Comparison of ENCODE assay signal across 30 cellular contexts in the genomic region with DNA sequence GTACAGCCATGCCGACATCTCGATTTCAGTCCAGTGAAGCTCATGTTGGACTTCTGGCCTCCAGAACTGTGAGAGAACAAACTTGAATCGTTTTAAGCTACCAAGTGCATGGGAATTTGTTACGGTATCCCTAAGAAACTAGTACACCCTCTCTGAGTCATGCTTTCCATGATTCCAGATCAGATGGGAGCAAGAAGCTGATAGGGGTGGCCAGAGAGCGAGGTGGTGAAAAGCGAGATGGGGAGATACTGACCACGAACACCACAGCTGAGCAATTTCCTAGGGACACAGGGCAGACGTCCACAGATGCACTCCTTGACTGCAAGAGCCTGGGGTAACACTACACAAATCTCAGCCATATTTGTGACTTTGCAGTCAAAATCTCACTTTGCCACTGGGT. TPM values are rescaled to one million over a fixed set of nuclear protein-coding genes. Genes with fewer than 3 reads are reported as not detected.
DNase-seq lines count a peak whose midpoint lies in the region; ATAC-seq and TF ChIP-seq lines count a peak whose summit lies in the region.
"Had no signal": no experiment of that assay in that cellular context is flagged by ENCODE, and none has a peak within 500 bp of the region (broad histone marks: within the 10 kb centered on the region; RNA-seq: fewer than 3 reads in every experiment).

No MANE protein-coding gene starts in this region.

- no peak for TF ChIP-seq CTCF in astrocyte of the spinal cord (IDR thresholded peaks at IDR 0.05; ENCODE audit: low read depth, low read length)
- no peak for TF ChIP-seq CTCF in hepatocyte (IDR thresholded peaks at IDR 0.05; ENCODE audit: poor library complexity)
- no peak for TF ChIP-seq CTCF in MCF 10A (IDR thresholded peaks at IDR 0.05; ENCODE audit: unreplicated experiment)
- no peak for TF ChIP-seq CTCF in activated CD8-positive, alpha-beta T cell treated with anti-CD3 and anti-CD28 coated beads for 36 hours (IDR thresholded peaks at IDR 0.05)
- no peak for TF ChIP-seq CTCF in A673 (conservative IDR thresholded peaks at IDR 0.05; ENCODE audit: low read depth, low read length)

- no peak for ATAC-seq in HG03432 (IDR thresholded peaks at IDR 0.05; ENCODE audit: unreplicated experiment)
- no peak for ATAC-seq in activated CD8-positive, alpha-beta T cell treated with anti-CD3 and anti-CD28 coated beads for 36 hours
- ATAC-seq: activated T-cell treated with anti-CD3 and anti-CD28 coated beads, Interleukin-2, amount 50 U/mL, for 72 hours; PC-3; right cardiac atrium; stimulated activated naive CD8-positive, alpha-beta T cell treated with anti-CD3 and anti-CD28 coated beads, Interleukin-15, Interleukin-2, amounts not matched to agents 100 U/mL and 50 U/mL, for 24 hours had no signal

- H3K9me3 Mint-ChIP-seq in MCF 10A (ENCODE audit: unreplicated experiment) = no peaks in the 10 kb centered on the region
- H3K9me3 Mint-ChIP-seq in activated CD8-positive, alpha-beta T cell treated with anti-CD3 and anti-CD28 coated beads for 36 hours = no peaks in the 10 kb centered on the region
- H3K9me3 Mint-ChIP-seq: activated T-cell treated with anti-CD3 and anti-CD28 coated beads, Interleukin-2, amount 50 U/mL, for 72 hours; CD8-positive, alpha-beta memory T cell; T-helper 1 cell treated with Interleukin-12 subunit alpha and Interleukin-12 subunit beta and Interleukin-4 antibody, amounts not matched to agents 30 μg/mL and 1 μg/mL, for 36 hours had no signal

- CTCF ChIA-PET in MCF 10A (lab: Yijun Ruan, JAX) (interaction anchor here (0.6 to 7.2 kb wide), 6 partner anchors 16 to 827 kb away, joined by 3 to 70 read pairs (median 3); no protein-coding TSS in a partner anchor), A673 (lab: Charles Lee) (no interaction called here)
- CTCF ChIA-PET in activated CD8-positive, alpha-beta T cell treated with anti-CD3 and anti-CD28 coated beads for 36 hours (lab: Charles Lee) = interaction anchor here (1.3 kb wide), 1 partner anchor 16 kb away, joined by 4 read pairs; no protein-coding TSS in a partner anchor

- intact Hi-C loops in MCF 10A (cut with micrococcal nuclease) = loop anchor here (5.0 kb wide), 1 partner anchor 89 kb away; no protein-coding TSS in a partner anchor
- intact Hi-C loops in activated CD8-positive, alpha-beta T cell treated with anti-CD3 and anti-CD28 coated beads for 36 hours (cut with micrococcal nuclease) = no loop called here
- intact Hi-C loops in A673 (cut with micrococcal nuclease; ENCODE audit: unreplicated experiment) = no loop called here

- no peak overlapping the region for H2AFZ ChIP-seq in hepatocyte

- POLR2A ChIA-PET in MCF 10A (lab: Yijun Ruan, JAX) = interaction anchor here (0.6 kb wide), 2 partner anchors 12 to 23 kb away, joined by 3 read pairs; a partner anchor contains a TSS
- POLR2A ChIA-PET in activated CD8-positive, alpha-beta T cell treated with anti-CD3 and anti-CD28 coated beads for 36 hours (lab: Charles Lee) = no interaction called here
- POLR2A ChIA-PET in A673 (lab: Charles Lee; ENCODE audit: low non-redundant PET) = interaction anchor here (0.5 kb wide), 1 partner anchor 436 kb away, joined by 4 read pairs; no protein-coding TSS in a partner anchor

- H3K36me3 ChIP-seq in hepatocyte (replicated peaks; ENCODE audit: insufficient read depth, low read depth) (no peaks in the 10 kb centered on the region), A673 (ENCODE audit: insufficient read depth, low read length, poor library complexity, severe bottlenecking) (no peaks in the 10 kb centered on the region)
- H3K36me3 ChIP-seq: esophagus squamous epithelium, left ventricle myocardium inferior, neutrophil, spleen, thoracic aorta, vagina had no signal

- H3K4me3 Mint-ChIP-seq in MCF 10A (ENCODE audit: unreplicated experiment) = no peak overlapping the region
- H3K4me3 Mint-ChIP-seq in activated CD8-positive, alpha-beta T cell treated with anti-CD3 and anti-CD28 coated beads for 36 hours = no peak overlapping the region
- H3K4me3 Mint-ChIP-seq: activated T-cell treated with anti-CD3 and anti-CD28 coated beads, Interleukin-2, amount 50 U/mL, for 72 hours; CD8-positive, alpha-beta memory T cell; naive B cell; T-helper 1 cell treated with Interleukin-12 subunit alpha and Interleukin-12 subunit beta and Interleukin-4 antibody, amounts not matched to agents 30 μg/mL and 1 μg/mL, for 36 hours had no signal

- H4K20me1 ChIP-seq in hepatocyte (ENCODE audit: insufficient read depth, poor library complexity, severe bottlenecking) = no peaks in the 10 kb centered on the region

- H3K79me2 ChIP-seq in hepatocyte = no peaks in the 10 kb centered on the region

- H3K36me3 Mint-ChIP-seq in MCF 10A (ENCODE audit: insufficient read depth, unreplicated experiment) = no peaks in the 10 kb centered on the region
- H3K36me3 Mint-ChIP-seq in activated CD8-positive, alpha-beta T cell treated with anti-CD3 and anti-CD28 coated beads for 36 hours (ENCODE audit: low read depth) = no peaks in the 10 kb centered on the region
- H3K36me3 Mint-ChIP-seq: naive B cell had no signal

- H3K27ac ChIP-seq in hepatocyte (no peak overlapping the region), A673 (ENCODE audit: low read depth, low read length, poor library complexity, severe bottlenecking) (no peak overlapping the region)
- H3K27ac ChIP-seq: esophagus squamous epithelium, left ventricle myocardium inferior, neutrophil, spleen, thoracic aorta, vagina had no signal

- H3K4me1 ChIP-seq in hepatocyte (ENCODE audit: insufficient read depth) (peaks cover 15% of the 10 kb centered on the region), A673 (ENCODE audit: insufficient read depth, low read length, poor library complexity, severe bottlenecking) (peaks cover 3% of the 10 kb centered on the region)
- H3K4me1 ChIP-seq: esophagus squamous epithelium, left ventricle myocardium inferior, spleen, vagina had no signal

- peak; percentile 27 for DNase-seq in AG08395 (ENCODE audit: low spot score)
- peak; percentile 92 for DNase-seq in LHCN-M2 (ENCODE audit: low read depth)
- DNase-seq in astrocyte of the spinal cord (ENCODE audit: low read depth, low spot score) = peak; percentile 20
- DNase-seq in hepatocyte (ENCODE audit: low spot score) = peak; percentile 46
- DNase-seq in MCF 10A (ENCODE audit: unreplicated experiment) = no peak
- DNase-seq in activated CD8-positive, alpha-beta T cell treated with anti-CD3 and anti-CD28 coated beads for 36 hours = no peak
- DNase-seq in A673 (ENCODE audit: low spot score) = no peak
- DNase-seq: activated CD4-positive, alpha-beta T cell treated with anti-CD3 and anti-CD28 coated beads, Interleukin-2, amount 50 U/mL, for 4 hours; activated T-cell treated with anti-CD3 and anti-CD28 coated beads, Interleukin-2, amount 50 U/mL, for 72 hours; CD8-positive, alpha-beta memory T cell; DMS 273 treated with DMSO at 0.1 percent for 48 hours; esophagus squamous epithelium; HCEC 1CT; left ventricle myocardium inferior; naive B cell; NCI-H1105 treated with DMSO at 0.1 percent for 48 hours; NCI-H2029; NCI-H524 treated with DMSO at 0.1 percent for 48 hours; PC-3; posterior cingulate gyrus; right cardiac atrium; SK-N-SH; spleen; stimulated activated CD4-positive, alpha-beta T cell treated with anti-CD3 and anti-CD28 coated beads, Interleukin-2, amount 100 ng/mL, for 24 hours; stimulated activated naive CD8-positive, alpha-beta T cell treated with anti-CD3 and anti-CD28 coated beads, Interleukin-15, Interleukin-2, amounts not matched to agents 100 U/mL and 50 U/mL, for 24 hours had no signal

- in situ Hi-C loops in astrocyte of the spinal cord (cut with HindIII; ENCODE audit: low sequenced_read_pairs) = no loop called here

- WGBS in hepatocyte (ENCODE audit: low lambda C conversion rate, missing lambda C conversion rate) = 44% methylated on average over 8 of the region's 8 CpGs

- BruUV-seq in MCF 10A (replicated peaks; lab: Mats Ljungman, UMichigan) = no TSS peak
- BruUV-seq in A673 (replicated peaks; lab: Mats Ljungman, UMichigan) = no TSS peak

- no peaks in the 10 kb centered on the region for H3K4me1 Mint-ChIP-seq in MCF 10A (ENCODE audit: insufficient read depth, unreplicated experiment)
- H3K4me1 Mint-ChIP-seq in activated CD8-positive, alpha-beta T cell treated with anti-CD3 and anti-CD28 coated beads for 36 hours (ENCODE audit: low read depth) = no peaks in the 10 kb centered on the region
- H3K4me1 Mint-ChIP-seq: CD8-positive, alpha-beta memory T cell; naive B cell had no signal

- H3K9me3 ChIP-seq in hepatocyte (ENCODE audit: low read depth) = no peaks in the 10 kb centered on the region
- no peaks in the 10 kb centered on the region for H3K9me3 ChIP-seq in A673 (ENCODE audit: low read depth, low read length, poor library complexity, severe bottlenecking)
- H3K9me3 ChIP-seq: esophagus squamous epithelium, left ventricle myocardium inferior, neutrophil, SK-N-SH, spleen, thoracic aorta, vagina had no signal

- no peak overlapping the region for H3K4me2 ChIP-seq in hepatocyte
- H3K4me2 ChIP-seq: SK-N-SH had no signal

- H3K27ac Mint-ChIP-seq in MCF 10A (ENCODE audit: low read depth, unreplicated experiment) = no peak overlapping the region
- no peak overlapping the region for H3K27ac Mint-ChIP-seq in activated CD8-positive, alpha-beta T cell treated with anti-CD3 and anti-CD28 coated beads for 36 hours
- H3K27ac Mint-ChIP-seq: activated T-cell treated with anti-CD3 and anti-CD28 coated beads, Interleukin-2, amount 50 U/mL, for 72 hours; CD8-positive, alpha-beta memory T cell; naive B cell; T-helper 1 cell treated with Interleukin-12 subunit alpha and Interleukin-12 subunit beta and Interleukin-4 antibody, amounts not matched to agents 30 μg/mL and 1 μg/mL, for 36 hours had no signal

- H3K27me3 Mint-ChIP-seq in MCF 10A (ENCODE audit: insufficient read depth, unreplicated experiment) = peaks cover 88% of the 10 kb centered on the region
- peaks cover 18% of the 10 kb centered on the region for H3K27me3 Mint-ChIP-seq in activated CD8-positive, alpha-beta T cell treated with anti-CD3 and anti-CD28 coated beads for 36 hours

- H3K4me3 ChIP-seq in astrocyte of the spinal cord (ENCODE audit: low read depth, low read length) = no peak overlapping the region
- H3K4me3 ChIP-seq in hepatocyte = no peak overlapping the region
- H3K4me3 ChIP-seq in A673 (ENCODE audit: low read depth, low read length, poor library complexity, severe bottlenecking) = no peak overlapping the region
- H3K4me3 ChIP-seq: esophagus squamous epithelium, left ventricle myocardium inferior, spleen, thoracic aorta, vagina had no signal

- H3K27me3 ChIP-seq in hepatocyte (no peaks in the 10 kb centered on the region), A673 (replicated peaks; ENCODE audit: insufficient read depth, low read depth, low read length, poor library complexity) (peaks cover 96% of the 10 kb centered on the region)
- H3K27me3 ChIP-seq: vagina had no signal

- H3K9me2 ChIP-seq in hepatocyte (replicated peaks; ENCODE audit: insufficient read depth) = no peaks in the 10 kb centered on the region
- H3K9me2 ChIP-seq: SK-N-SH had no signal

RNA-seq across cellular contexts. Expression of a gene that starts 22.7 kb away (rescaled TPM):
- total RNA-seq in LHCN-M2 (2014; rRNA removed) (177 and 231 TPM in 2 replicates), hepatocyte (258 and 262 TPM in 2 replicates), MCF 10A (2022) (155 and 158 TPM in 2 replicates), A673 (2021) (412 and 413 TPM in 2 replicates)
- polyA plus RNA-seq in LHCN-M2 (2012) = 159 TPM
- polyA plus RNA-seq in hepatocyte = 412 and 473 TPM in 2 replicates
- total RNA-seq in activated CD8-positive, alpha-beta T cell treated with anti-CD3 and anti-CD28 coated beads for 36 hours = 10 to 100 TPM; 26.2 to 27.7 TPM

Comparison
In these comparisons a context has a peak if more than half of its experiments do, and no peak if none do; other contexts are left out.
1. DNase-seq: peak in AG08395 (single experiment), LHCN-M2 (single experiment), astrocyte of the spinal cord (single experiment) and hepatocyte (single experiment); none in MCF 10A (single experiment), activated CD8-positive, alpha-beta T cell treated with anti-CD3 and anti-CD28 coated beads for 36 hours (single experiment) and A673 (single experiment).